Comparison of ENCODE assay signal across 1 cellular context in the genomic region with DNA sequence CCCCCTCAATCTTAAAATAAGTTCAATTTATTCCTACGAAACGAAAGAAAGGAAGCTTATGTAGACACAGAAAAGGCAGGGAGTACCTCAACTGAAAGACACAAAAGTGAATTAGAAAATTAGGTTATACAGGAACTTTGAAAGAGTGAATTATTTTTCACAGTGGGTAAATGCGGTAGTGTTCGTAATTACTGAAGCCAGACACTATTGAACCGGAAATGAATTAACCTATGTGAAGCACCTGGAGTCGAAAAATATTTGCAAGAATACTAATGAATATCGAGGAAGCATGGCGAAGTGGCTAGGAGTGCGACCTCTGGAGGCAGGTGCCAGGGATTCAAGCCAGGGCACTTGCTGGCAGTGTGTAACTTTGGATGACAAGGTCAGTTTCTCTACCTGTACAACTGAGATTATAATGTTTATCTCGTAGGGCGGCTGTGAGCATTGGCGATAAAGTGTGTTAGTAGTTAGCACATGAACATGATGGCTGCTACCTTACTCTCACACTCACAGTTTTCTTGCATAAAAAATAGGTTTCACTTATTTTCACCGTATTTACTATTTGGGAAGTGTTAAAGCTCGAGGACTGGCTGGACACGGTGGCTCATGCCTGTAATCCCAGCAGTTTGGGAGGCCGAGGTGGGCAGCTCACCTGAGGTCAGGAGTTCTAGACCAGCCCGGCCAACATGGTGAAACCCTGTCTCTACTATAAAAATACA.
A peak's percentile ranks its signal among the peaks of the same experiment; 100 is the strongest.
TF ChIP-seq lines count a peak whose summit lies in the region.

No MANE protein-coding gene starts in this region.

TF ChIP-seq in HepG2, 621 proteins besides CTCF, POLR2A, EP300 and RAD21 (continues in another document):
- no peak for TF ChIP-seq ZKSCAN1 (IDR thresholded peaks at IDR 0.05; ENCODE audit: low read length)
- TF ChIP-seq, protein P1, sequence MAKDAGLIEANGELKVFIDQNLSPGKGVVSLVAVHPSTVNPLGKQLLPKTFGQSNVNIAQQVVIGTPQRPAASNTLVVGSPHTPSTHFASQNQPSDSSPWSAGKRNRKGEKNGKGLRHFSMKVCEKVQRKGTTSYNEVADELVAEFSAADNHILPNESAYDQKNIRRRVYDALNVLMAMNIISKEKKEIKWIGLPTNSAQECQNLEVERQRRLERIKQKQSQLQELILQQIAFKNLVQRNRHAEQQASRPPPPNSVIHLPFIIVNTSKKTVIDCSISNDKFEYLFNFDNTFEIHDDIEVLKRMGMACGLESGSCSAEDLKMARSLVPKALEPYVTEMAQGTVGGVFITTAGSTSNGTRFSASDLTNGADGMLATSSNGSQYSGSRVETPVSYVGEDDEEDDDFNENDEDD (CRISPR knock-in tag; IDR thresholded peaks at IDR 0.05; ENCODE audit: borderline replicate concordance), result peak; percentile 16; the same call in 1 of the 2 replicates
- TF ChIP-seq PAXIP1 (CRISPR knock-in tag; conservative IDR thresholded peaks at IDR 0.05), result no peak
- TF ChIP-seq, protein P2, sequence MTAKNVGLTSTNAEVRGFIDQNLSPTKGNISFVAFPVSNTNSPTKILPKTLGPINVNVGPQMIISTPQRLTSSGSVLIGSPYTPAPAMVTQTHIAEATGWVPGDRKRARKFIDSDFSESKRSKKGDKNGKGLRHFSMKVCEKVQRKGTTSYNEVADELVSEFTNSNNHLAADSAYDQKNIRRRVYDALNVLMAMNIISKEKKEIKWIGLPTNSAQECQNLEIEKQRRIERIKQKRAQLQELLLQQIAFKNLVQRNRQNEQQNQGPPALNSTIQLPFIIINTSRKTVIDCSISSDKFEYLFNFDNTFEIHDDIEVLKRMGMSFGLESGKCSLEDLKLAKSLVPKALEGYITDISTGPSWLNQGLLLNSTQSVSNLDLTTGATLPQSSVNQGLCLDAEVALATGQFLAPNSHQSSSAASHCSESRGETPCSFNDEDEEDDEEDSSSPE (CRISPR knock-in tag; IDR thresholded peaks at IDR 0.05), result 0 out of 2 replicates have a peak, but pooled peaks have one; percentile 28
- no peak for TF ChIP-seq DNMT3B (CRISPR knock-in tag; conservative IDR thresholded peaks at IDR 0.05)
- TF ChIP-seq PAF1 (CRISPR knock-in tag; IDR thresholded peaks at IDR 0.05), result no peak
- TF ChIP-seq KDM4B (CRISPR knock-in tag; IDR thresholded peaks at IDR 0.05), result peak; percentile 74; the same call in 1 of the 2 replicates
- no peak for TF ChIP-seq ZNF362 (CRISPR knock-in tag; IDR thresholded peaks at IDR 0.05; ENCODE audit: borderline replicate concordance)
- TF ChIP-seq KMT2B (CRISPR knock-in tag; IDR thresholded peaks at IDR 0.05), result 0 out of 2 replicates have a peak, but pooled peaks have one; percentile 13
- no peak for TF ChIP-seq DR1 (CRISPR knock-in tag; IDR thresholded peaks at IDR 0.05)
- TF ChIP-seq FOXP1 (IDR thresholded peaks at IDR 0.05), result no peak
- no peak for TF ChIP-seq FOXP1 (CRISPR knock-in tag; IDR thresholded peaks at IDR 0.05)
- no peak for TF ChIP-seq ZNF382 (CRISPR knock-in tag; IDR thresholded peaks at IDR 0.05; ENCODE audit: borderline replicate concordance)
- TF ChIP-seq MTA1 (CRISPR knock-in tag; IDR thresholded peaks at IDR 0.05; ENCODE audit: borderline replicate concordance), result no peak
- TF ChIP-seq CBX2 (IDR thresholded peaks at IDR 0.05; ENCODE audit: low read depth, low read length), result no peak
- no peak for TF ChIP-seq CBX2 (CRISPR knock-in tag; IDR thresholded peaks at IDR 0.05; ENCODE audit: low read depth)
- no peak for TF ChIP-seq RFXAP (CRISPR knock-in tag; IDR thresholded peaks at IDR 0.05; ENCODE audit: borderline replicate concordance)
- TF ChIP-seq, protein P3, sequence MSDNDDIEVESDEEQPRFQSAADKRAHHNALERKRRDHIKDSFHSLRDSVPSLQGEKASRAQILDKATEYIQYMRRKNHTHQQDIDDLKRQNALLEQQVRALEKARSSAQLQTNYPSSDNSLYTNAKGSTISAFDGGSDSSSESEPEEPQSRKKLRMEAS (IDR thresholded peaks at IDR 0.05), result peak; percentile 78
- no peak for TF ChIP-seq ZNF205 (CRISPR knock-in tag; IDR thresholded peaks at IDR 0.05)
- TF ChIP-seq ZNF607 (CRISPR knock-in tag; IDR thresholded peaks at IDR 0.05; ENCODE audit: borderline replicate concordance), result no peak
- TF ChIP-seq ZNF781 (CRISPR knock-in tag; IDR thresholded peaks at IDR 0.05; ENCODE audit: borderline replicate concordance, not compliant biosample characterization), result no peak
- TF ChIP-seq, protein P4, sequence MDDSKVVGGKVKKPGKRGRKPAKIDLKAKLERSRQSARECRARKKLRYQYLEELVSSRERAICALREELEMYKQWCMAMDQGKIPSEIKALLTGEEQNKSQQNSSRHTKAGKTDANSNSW (CRISPR knock-in tag; IDR thresholded peaks at IDR 0.05; ENCODE audit: borderline replicate concordance), result no peak
- no peak for TF ChIP-seq PCBP1 (IDR thresholded peaks at IDR 0.05; ENCODE audit: borderline replicate concordance, low read depth, low read length)
- TF ChIP-seq, protein P5, sequence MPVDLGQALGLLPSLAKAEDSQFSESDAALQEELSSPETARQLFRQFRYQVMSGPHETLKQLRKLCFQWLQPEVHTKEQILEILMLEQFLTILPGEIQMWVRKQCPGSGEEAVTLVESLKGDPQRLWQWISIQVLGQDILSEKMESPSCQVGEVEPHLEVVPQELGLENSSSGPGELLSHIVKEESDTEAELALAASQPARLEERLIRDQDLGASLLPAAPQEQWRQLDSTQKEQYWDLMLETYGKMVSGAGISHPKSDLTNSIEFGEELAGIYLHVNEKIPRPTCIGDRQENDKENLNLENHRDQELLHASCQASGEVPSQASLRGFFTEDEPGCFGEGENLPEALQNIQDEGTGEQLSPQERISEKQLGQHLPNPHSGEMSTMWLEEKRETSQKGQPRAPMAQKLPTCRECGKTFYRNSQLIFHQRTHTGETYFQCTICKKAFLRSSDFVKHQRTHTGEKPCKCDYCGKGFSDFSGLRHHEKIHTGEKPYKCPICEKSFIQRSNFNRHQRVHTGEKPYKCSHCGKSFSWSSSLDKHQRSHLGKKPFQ (CRISPR knock-in tag; IDR thresholded peaks at IDR 0.05; ENCODE audit: insufficient replicate concordance), result no peak
- TF ChIP-seq KAT7 (CRISPR knock-in tag; IDR thresholded peaks at IDR 0.05; ENCODE audit: borderline replicate concordance), result no peak
- TF ChIP-seq TMF1 (CRISPR knock-in tag; IDR thresholded peaks at IDR 0.05; ENCODE audit: low read depth), result no peak
- no peak for TF ChIP-seq FOXA1 (IDR thresholded peaks at IDR 0.05)
- TF ChIP-seq FOXA1 (CRISPR knock-in tag; IDR thresholded peaks at IDR 0.05), result peak; percentile 42; the same call in 1 of the 2 replicates
- peak; percentile 88 for TF ChIP-seq ELF3 (CRISPR knock-in tag; IDR thresholded peaks at IDR 0.05)
- TF ChIP-seq ZNF30 (CRISPR knock-in tag; IDR thresholded peaks at IDR 0.05), result no peak
- peak; percentile 29; the same call in 1 of the 2 replicates for TF ChIP-seq FOXA3 (CRISPR knock-in tag; IDR thresholded peaks at IDR 0.05)
- no peak for TF ChIP-seq TAF1 (CRISPR knock-in tag; IDR thresholded peaks at IDR 0.05)
- TF ChIP-seq, protein P6, sequence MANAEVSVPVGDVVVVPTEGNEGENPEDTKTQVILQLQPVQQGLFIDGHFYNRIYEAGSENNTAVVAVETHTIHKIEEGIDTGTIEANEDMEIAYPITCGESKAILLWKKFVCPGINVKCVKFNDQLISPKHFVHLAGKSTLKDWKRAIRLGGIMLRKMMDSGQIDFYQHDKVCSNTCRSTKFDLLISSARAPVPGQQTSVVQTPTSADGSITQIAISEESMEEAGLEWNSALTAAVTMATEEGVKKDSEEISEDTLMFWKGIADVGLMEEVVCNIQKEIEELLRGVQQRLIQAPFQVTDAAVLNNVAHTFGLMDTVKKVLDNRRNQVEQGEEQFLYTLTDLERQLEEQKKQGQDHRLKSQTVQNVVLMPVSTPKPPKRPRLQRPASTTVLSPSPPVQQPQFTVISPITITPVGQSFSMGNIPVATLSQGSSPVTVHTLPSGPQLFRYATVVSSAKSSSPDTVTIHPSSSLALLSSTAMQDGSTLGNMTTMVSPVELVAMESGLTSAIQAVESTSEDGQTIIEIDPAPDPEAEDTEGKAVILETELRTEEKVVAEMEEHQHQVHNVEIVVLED (CRISPR knock-in tag; IDR thresholded peaks at IDR 0.05; ENCODE audit: borderline replicate concordance), result no peak
- no peak for TF ChIP-seq CEBPZ (IDR thresholded peaks at IDR 0.05; ENCODE audit: low read length)
- TF ChIP-seq ZNF614 (CRISPR knock-in tag; IDR thresholded peaks at IDR 0.05; ENCODE audit: borderline replicate concordance), result no peak
- TF ChIP-seq ZNF3 (CRISPR knock-in tag; IDR thresholded peaks at IDR 0.05), result no peak
- TF ChIP-seq, protein P7, sequence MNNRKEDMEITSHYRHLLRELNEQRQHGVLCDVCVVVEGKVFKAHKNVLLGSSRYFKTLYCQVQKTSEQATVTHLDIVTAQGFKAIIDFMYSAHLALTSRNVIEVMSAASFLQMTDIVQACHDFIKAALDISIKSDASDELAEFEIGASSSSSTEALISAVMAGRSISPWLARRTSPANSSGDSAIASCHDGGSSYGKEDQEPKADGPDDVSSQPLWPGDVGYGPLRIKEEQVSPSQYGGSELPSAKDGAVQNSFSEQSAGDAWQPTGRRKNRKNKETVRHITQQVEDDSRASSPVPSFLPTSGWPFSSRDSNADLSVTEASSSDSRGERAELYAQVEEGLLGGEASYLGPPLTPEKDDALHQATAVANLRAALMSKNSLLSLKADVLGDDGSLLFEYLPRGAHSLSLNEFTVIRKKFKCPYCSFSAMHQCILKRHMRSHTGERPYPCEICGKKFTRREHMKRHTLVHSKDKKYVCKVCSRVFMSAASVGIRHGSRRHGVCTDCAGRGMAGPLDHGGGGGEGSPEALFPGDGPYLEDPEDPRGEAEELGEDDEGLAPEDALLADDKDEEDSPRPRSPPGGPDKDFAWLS (CRISPR knock-in tag; IDR thresholded peaks at IDR 0.05; ENCODE audit: borderline replicate concordance), result no peak
- TF ChIP-seq SETDB1 (CRISPR knock-in tag; IDR thresholded peaks at IDR 0.05; ENCODE audit: borderline replicate concordance), result no peak
- no peak for TF ChIP-seq TOE1 (CRISPR knock-in tag; IDR thresholded peaks at IDR 0.05)
- TF ChIP-seq, protein P8, sequence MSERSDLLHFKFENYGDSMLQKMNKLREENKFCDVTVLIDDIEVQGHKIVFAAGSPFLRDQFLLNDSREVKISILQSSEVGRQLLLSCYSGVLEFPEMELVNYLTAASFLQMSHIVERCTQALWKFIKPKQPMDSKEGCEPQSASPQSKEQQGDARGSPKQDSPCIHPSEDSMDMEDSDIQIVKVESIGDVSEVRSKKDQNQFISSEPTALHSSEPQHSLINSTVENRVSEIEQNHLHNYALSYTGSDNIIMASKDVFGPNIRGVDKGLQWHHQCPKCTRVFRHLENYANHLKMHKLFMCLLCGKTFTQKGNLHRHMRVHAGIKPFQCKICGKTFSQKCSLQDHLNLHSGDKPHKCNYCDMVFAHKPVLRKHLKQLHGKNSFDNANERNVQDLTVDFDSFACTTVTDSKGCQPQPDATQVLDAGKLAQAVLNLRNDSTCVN (CRISPR knock-in tag; IDR thresholded peaks at IDR 0.05; ENCODE audit: borderline replicate concordance), result 0 out of 2 replicates have a peak, but pooled peaks have one; percentile 10
- TF ChIP-seq ZNF670 (CRISPR knock-in tag; IDR thresholded peaks at IDR 0.05; ENCODE audit: borderline replicate concordance), result no peak
